10 cellular contexts compared by ENCODE assay signal in the genomic region with DNA sequence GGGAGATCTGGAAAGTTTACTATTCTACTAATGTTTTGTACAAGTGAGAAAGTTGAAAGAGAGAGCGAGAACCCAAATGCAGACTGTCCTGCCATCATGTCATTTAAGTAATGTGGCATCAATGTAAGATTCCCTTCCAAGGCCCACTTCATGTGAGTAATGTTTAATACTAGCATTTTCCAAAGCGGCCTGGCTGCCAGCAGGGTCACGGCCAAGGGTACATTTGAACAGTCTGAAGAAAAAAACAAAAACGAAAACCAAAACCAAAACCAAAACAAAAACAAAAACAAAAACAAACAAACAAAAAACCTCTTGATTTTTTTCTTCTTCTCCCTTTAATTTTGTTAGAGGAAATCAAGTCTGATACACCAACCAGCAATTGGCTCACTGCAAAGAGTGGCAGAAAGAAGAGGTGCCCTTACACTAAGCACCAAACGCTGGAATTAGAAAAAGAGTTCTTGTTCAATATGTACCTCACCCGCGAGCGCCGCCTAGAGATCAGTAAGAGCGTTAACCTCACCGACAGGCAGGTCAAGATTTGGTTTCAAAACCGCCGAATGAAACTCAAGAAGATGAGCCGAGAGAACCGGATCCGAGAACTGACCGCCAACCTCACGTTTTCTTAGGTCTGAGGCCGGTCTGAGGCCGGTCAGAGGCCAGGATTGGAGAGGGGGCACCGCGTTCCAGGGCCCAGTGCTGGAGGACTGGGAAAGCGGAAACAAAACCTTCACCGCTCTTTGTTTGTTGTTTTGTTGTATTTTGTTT. TPM values are rescaled to one million over a fixed set of nuclear protein-coding genes. Genes with fewer than 3 reads are reported as not detected.
DNase-seq lines count a peak whose midpoint lies in the region; ATAC-seq and TF ChIP-seq lines count a peak whose summit lies in the region.
"Had no signal": no experiment of that assay in that cellular context is flagged by ENCODE, and none has a peak within 500 bp of the region (broad histone marks: within the 10 kb centered on the region; RNA-seq: fewer than 3 reads in every experiment).

No MANE protein-coding gene starts in this region.

- no peak overlapping the region for H3K4me2 ChIP-seq in osteoblast (ENCODE audit: insufficient read depth, low read length)

- intact Hi-C loops in MCF 10A (cut with micrococcal nuclease) = no loop called here

- no peak overlapping the region for H3K4me3 ChIP-seq in osteoblast (ENCODE audit: insufficient read depth, low read length)
- H3K4me3 ChIP-seq: SJSA1 had no signal

- peaks cover 98% of the 10 kb centered on the region for H3K27me3 ChIP-seq in osteoblast (ENCODE audit: insufficient read depth, low read length)

- BruUV-seq in MCF 10A (replicated peaks; lab: Mats Ljungman, UMichigan) = no TSS peak

- no peaks in the 10 kb centered on the region for H3K36me3 Mint-ChIP-seq in MCF 10A (ENCODE audit: insufficient read depth, unreplicated experiment)

- peak; percentile 54 for TF ChIP-seq CTCF in MCF 10A (IDR thresholded peaks at IDR 0.05; ENCODE audit: unreplicated experiment)
- TF ChIP-seq CTCF in osteoblast (IDR thresholded peaks at IDR 0.05; ENCODE audit: extremely low read depth, low read depth, low read length) = peak; percentile 51

- H3K4me1 ChIP-seq in osteoblast (ENCODE audit: insufficient read depth, low read length) = peaks cover 6% of the 10 kb centered on the region

- no peak overlapping the region for H3K27ac Mint-ChIP-seq in MCF 10A (ENCODE audit: low read depth, unreplicated experiment)

- H2AFZ ChIP-seq in osteoblast (ENCODE audit: low read length) = no peak overlapping the region

- peaks cover 53% of the 10 kb centered on the region for H3K27me3 Mint-ChIP-seq in MCF 10A (ENCODE audit: insufficient read depth, unreplicated experiment)

- no peak for ATAC-seq in GM18907 (IDR thresholded peaks at IDR 0.05; ENCODE audit: unreplicated experiment)

- no peaks in the 10 kb centered on the region for H3K4me1 Mint-ChIP-seq in MCF 10A (ENCODE audit: insufficient read depth, unreplicated experiment)

- H3K27ac ChIP-seq in osteoblast (ENCODE audit: low read depth, low read length) = no peak overlapping the region
- H3K27ac ChIP-seq: SJSA1 had no signal

- H3K79me2 ChIP-seq in osteoblast (ENCODE audit: insufficient read depth, low read length) = no peaks in the 10 kb centered on the region

- CTCF ChIA-PET in MCF 10A (lab: Yijun Ruan, JAX) = no interaction called here

- no peaks in the 10 kb centered on the region for H3K9me3 Mint-ChIP-seq in MCF 10A (ENCODE audit: unreplicated experiment)

- H3K4me3 Mint-ChIP-seq in MCF 10A (ENCODE audit: unreplicated experiment) = no peak overlapping the region

- H4K20me1 ChIP-seq in osteoblast (ENCODE audit: insufficient read depth, low read length) = no peaks in the 10 kb centered on the region

- no peaks in the 10 kb centered on the region for H3K9me3 ChIP-seq in osteoblast (ENCODE audit: low read depth, low read length)
- H3K9me3 ChIP-seq: SJSA1 had no signal

- no peaks in the 10 kb centered on the region for H3K36me3 ChIP-seq in osteoblast (ENCODE audit: insufficient read depth, low read length)
- H3K36me3 ChIP-seq: SJSA1 had no signal

- peak; percentile 62 for DNase-seq in SIG-M5 treated with dmso at 0.1 percent for 504 hours (lab: John Stamatoyannopoulos, UW; ENCODE audit: unreplicated experiment)
- DNase-seq in SIG-M5 (lab: John Stamatoyannopoulos, UW) = no peak
- DNase-seq in MV-4-11 (lab: John Stamatoyannopoulos, UW) = peak; percentile 16
- peak; percentile 59 for DNase-seq in MCF 10A (ENCODE audit: unreplicated experiment)
- DNase-seq in osteoblast (ENCODE audit: insufficient read length, low spot score, missing footprints) = peak; percentile 74
- no peak for DNase-seq in activated gamma-delta T cell treated with Interleukin-2 at 50 U/mL for 16 hours
- DNase-seq in effector CD4-positive, alpha-beta T cell = no peak
- DNase-seq: substantia nigra had no signal

- POLR2A ChIA-PET in MCF 10A (lab: Yijun Ruan, JAX) = no interaction called here

RNA-seq across cellular contexts. Expression of gene HOXD10, which starts 2.2 kb away (rescaled TPM):
- total RNA-seq in MCF 10A (2022) = not detected in 2 replicates
- not detected in 2 replicates for total RNA-seq in osteoblast
- total RNA-seq: SJSA1 had no signal

RNA-seq across cellular contexts. Expression of gene HOXD9, which starts 3.7 kb away (rescaled TPM):
- not detected in 2 replicates for total RNA-seq in MCF 10A (2022)
- 0.36 and 0.59 TPM in 2 replicates for total RNA-seq in osteoblast

RNA-seq across cellular contexts. Expression of gene HOXD8, which starts 10.7 kb away (rescaled TPM):
- total RNA-seq in MCF 10A (2022) (not detected in 2 replicates), osteoblast (3.3 and 5.6 TPM in 2 replicates)

RNA-seq across cellular contexts. Expression of gene HOXD11, which starts 11.7 kb away (rescaled TPM):
- not detected in 2 replicates for total RNA-seq in MCF 10A (2022)
- not detected in 2 replicates for total RNA-seq in osteoblast
- total RNA-seq: SJSA1 had no signal

RNA-seq across cellular contexts. Expression of gene HOXD12, which starts 19.2 kb away (rescaled TPM):
- total RNA-seq in MCF 10A (2022) = not detected in 2 replicates
- total RNA-seq in osteoblast = not detected in 2 replicates

Comparison
In these comparisons a context has a peak if more than half of its experiments do, and no peak if none do; other contexts are left out.
1. DNase-seq: peak in SIG-M5 treated with dmso at 0.1 percent for 504 hours (single experiment), MV-4-11 (single experiment), MCF 10A (single experiment) and osteoblast (single experiment); none in SIG-M5 (single experiment), activated gamma-delta T cell treated with Interleukin-2 at 50 U/mL for 16 hours (single experiment) and effector CD4-positive, alpha-beta T cell (single experiment).